In genomic region chr5:96768708-96769251, GRCh38 we compare ENCODE assay signal across 21 cellular contexts. TPM values are rescaled to one million over a fixed set of nuclear protein-coding genes. Genes with fewer than 3 reads are reported as not detected.
DNase-seq lines count a peak whose midpoint lies in the region; ATAC-seq and TF ChIP-seq lines count a peak whose summit lies in the region.
"Had no signal": no experiment of that assay in that cellular context is flagged by ENCODE, and none has a peak within 500 bp of the region (broad histone marks: within the 10 kb centered on the region; RNA-seq: fewer than 3 reads in every experiment).

No MANE protein-coding gene starts in this region.

- no CpG with 5 or more reads among the region's 4 CpGs for WGBS in H9 (ENCODE audit: extremely low coverage, insufficient read length, low lambda C conversion rate)

- H3K4me1 Mint-ChIP-seq in T-helper 1 cell treated with Interleukin-12 subunit alpha and Interleukin-12 subunit beta and Interleukin-4 antibody, amounts not matched to agents 30 μg/mL and 1 μg/mL, for 36 hours (ENCODE audit: low read depth), result peaks cover 21% of the 10 kb centered on the region
- H3K4me1 Mint-ChIP-seq in H9 (peaks cover 4 to 8% of the 10 kb centered on the region in 2 experiments; a peak in 3 of 4 replicates), natural killer cell (peaks cover 11 to 19% of the 10 kb centered on the region in 2 donors)
- peaks cover 20% of the 10 kb centered on the region for H3K4me1 Mint-ChIP-seq in activated naive CD8-positive, alpha-beta T cell treated with anti-CD3 and anti-CD28 coated beads for 36 hours

- intact Hi-C loops in natural killer cell (cut with micrococcal nuclease), result no loop called here

- H3K4ac ChIP-seq in H9 (ENCODE audit: low read depth, low read length), result no peak overlapping the region

- H4K91ac ChIP-seq in H9 (ENCODE audit: insufficient read length, low read depth, low read length), result no peak overlapping the region

- no peaks in the 10 kb centered on the region for H3K27me3 ChIP-seq in H9 (ENCODE audit: insufficient read depth, low read length)
- H3K27me3 ChIP-seq: gastroesophageal sphincter, MG63, stomach, tibial nerve had no signal

- H3K27ac ChIP-seq in H9 (ENCODE audit: insufficient read length, low read depth, low read length), result no peak overlapping the region
- H3K27ac ChIP-seq: 22Rv1, gastroesophageal sphincter, stomach, tibial nerve had no signal

- no peak overlapping the region for H2BK5ac ChIP-seq in H9 (ENCODE audit: insufficient read length, low read length)

- in situ Hi-C loops in G401 (cut with HindIII; ENCODE audit: low sequenced_read_pairs), result no loop called here

- no peak overlapping the region for H2BK20ac ChIP-seq in H9 (ENCODE audit: low read depth, low read length, poor library complexity, severe bottlenecking)

- no peak overlapping the region for H3K56ac ChIP-seq in H9 (ENCODE audit: insufficient read length, low read depth, low read length)

- H4K20me1 ChIP-seq in H9 (ENCODE audit: control insufficient read depth, insufficient read depth, insufficient read length), result no peaks in the 10 kb centered on the region

- H3K9me3 ChIP-seq in H9 (ENCODE audit: control insufficient read depth, low read depth, low read length), result no peaks in the 10 kb centered on the region
- H3K9me3 ChIP-seq: gastroesophageal sphincter, MG63, stomach, tibial nerve had no signal

- H3K9me3 Mint-ChIP-seq in T-helper 1 cell treated with Interleukin-12 subunit alpha and Interleukin-12 subunit beta and Interleukin-4 antibody, amounts not matched to agents 30 μg/mL and 1 μg/mL, for 36 hours, result no peaks in the 10 kb centered on the region
- H3K9me3 Mint-ChIP-seq in H9 (no peaks in the 10 kb centered on the region), natural killer cell (no peaks in the 10 kb centered on the region)
- H3K9me3 Mint-ChIP-seq in activated naive CD8-positive, alpha-beta T cell treated with anti-CD3 and anti-CD28 coated beads for 36 hours, result no peaks in the 10 kb centered on the region

- no peak overlapping the region for H3T11ph ChIP-seq in H9 (ENCODE audit: low read length)

- H3K4me1 ChIP-seq in H9 (ENCODE audit: insufficient read depth, low read length), result peaks cover 3% of the 10 kb centered on the region; the same call in 1 of the 2 replicates
- H3K4me1 ChIP-seq: tibial nerve had no signal

- H3K27ac Mint-ChIP-seq in T-helper 1 cell treated with Interleukin-12 subunit alpha and Interleukin-12 subunit beta and Interleukin-4 antibody, amounts not matched to agents 30 μg/mL and 1 μg/mL, for 36 hours, result peak overlapping the region; percentile 1
- H3K27ac Mint-ChIP-seq in H9, result peak overlapping the region in 2 of 3 experiments; percentile 9 to 25; a peak in 2 of 7 replicates
- H3K27ac Mint-ChIP-seq in activated naive CD8-positive, alpha-beta T cell treated with anti-CD3 and anti-CD28 coated beads for 36 hours, result peak overlapping the region; percentile 12
- H3K27ac Mint-ChIP-seq in natural killer cell, result peak overlapping the region; percentile 57 to 82

- H4K5ac ChIP-seq in H9 (ENCODE audit: insufficient read length, low read depth, low read length), result no peak overlapping the region

- no peak for ATAC-seq in natural killer cell
- ATAC-seq: activated CD4-positive, CD25-positive, alpha-beta regulatory T cell treated with anti-CD3 and anti-CD28 coated beads, Interleukin-2, amount 50 U/mL, for 24 hours; gastroesophageal sphincter; K562; left ventricle myocardium superior; sciatic nerve; SK-N-SH treated with all-trans-retinoic acid at 6 μM for 48 hours had no signal

- H4K8ac ChIP-seq in H9 (replicated peaks; ENCODE audit: insufficient read length, low read depth, low read length), result no peak overlapping the region

- no peaks in the 10 kb centered on the region for H3K79me2 ChIP-seq in H9 (ENCODE audit: insufficient read depth, low read length)

- no peak overlapping the region for H3K18ac ChIP-seq in H9 (ENCODE audit: insufficient read length, low read depth, low read length)

- TF ChIP-seq CTCF in H9 (conservative IDR thresholded peaks at IDR 0.05) (no peak), natural killer cell (IDR thresholded peaks at IDR 0.05) (no peak)

- H2BK120ac ChIP-seq in H9 (ENCODE audit: low read depth, low read length, poor library complexity, severe bottlenecking), result no peak overlapping the region

- no peak overlapping the region for H2BK15ac ChIP-seq in H9 (ENCODE audit: low read depth, low read length)

- H3K9ac ChIP-seq in H9 (ENCODE audit: extremely low read depth, insufficient read length, low read length), result no peak overlapping the region

- H2AFZ ChIP-seq in H9 (ENCODE audit: low read length), result no peak overlapping the region

- H3K23ac ChIP-seq in H9 (ENCODE audit: insufficient read length, low read depth, low read length), result no peak overlapping the region

- peaks cover 51% of the 10 kb centered on the region for H3K36me3 Mint-ChIP-seq in T-helper 1 cell treated with Interleukin-12 subunit alpha and Interleukin-12 subunit beta and Interleukin-4 antibody, amounts not matched to agents 30 μg/mL and 1 μg/mL, for 36 hours (ENCODE audit: low read depth)
- peaks cover 0 to 16% (median 15%) of the 10 kb centered on the region in 3 experiments; a peak in 5 of 7 replicates for H3K36me3 Mint-ChIP-seq in H9 (ENCODE audit: insufficient read depth in 1 of 3, low read depth in 3 of 3)
- H3K36me3 Mint-ChIP-seq in activated naive CD8-positive, alpha-beta T cell treated with anti-CD3 and anti-CD28 coated beads for 36 hours, result peaks cover 35% of the 10 kb centered on the region
- H3K36me3 Mint-ChIP-seq in natural killer cell, result peaks cover 45% of the 10 kb centered on the region

- H3K23me2 ChIP-seq in H9 (ENCODE audit: insufficient read length, low read depth, low read length, poor library complexity, severe bottlenecking), result no peaks in the 10 kb centered on the region

- no peak overlapping the region for H3K14ac ChIP-seq in H9 (ENCODE audit: insufficient read depth, low read length)

- H2BK12ac ChIP-seq in H9 (ENCODE audit: insufficient read length, low read depth, low read length), result no peak overlapping the region

- H3K79me1 ChIP-seq in H9 (ENCODE audit: insufficient read depth, low read depth, low read length, poor library complexity, severe bottlenecking), result no peaks in the 10 kb centered on the region

- DNase-seq in T-helper 1 cell (no peak), H9 (no peak), natural killer cell (no peak), dedifferentiated amniotic fluid mesenchymal stem cell (ENCODE audit: extremely low spot score) (no peak), NCI-H524 (lab: John Stamatoyannopoulos, UW) (no peak), G401 (ENCODE audit: low spot score) (no peak)
- no peak for DNase-seq in activated naive CD8-positive, alpha-beta T cell treated with anti-CD3 and anti-CD28 coated beads for 36 hours
- DNase-seq: COR-L47, DMS79, islet precursor cell, left ventricle myocardium superior, MG63, stomach had no signal

- H2AK5ac ChIP-seq in H9 (ENCODE audit: insufficient read length, low read length), result no peak overlapping the region

- H3K4me2 ChIP-seq in H9 (ENCODE audit: insufficient read depth, insufficient read length, low read length), result no peak overlapping the region

- no peaks in the 10 kb centered on the region for H3K27me3 Mint-ChIP-seq in T-helper 1 cell treated with Interleukin-12 subunit alpha and Interleukin-12 subunit beta and Interleukin-4 antibody, amounts not matched to agents 30 μg/mL and 1 μg/mL, for 36 hours (ENCODE audit: low read depth)
- H3K27me3 Mint-ChIP-seq in H9 (ENCODE audit: low read depth) (no peaks in the 10 kb centered on the region), natural killer cell (ENCODE audit: low read depth in 2 of 2) (no peaks in the 10 kb centered on the region)
- H3K27me3 Mint-ChIP-seq in activated naive CD8-positive, alpha-beta T cell treated with anti-CD3 and anti-CD28 coated beads for 36 hours, result no peaks in the 10 kb centered on the region

- no peak overlapping the region for H3K4me3 Mint-ChIP-seq in T-helper 1 cell treated with Interleukin-12 subunit alpha and Interleukin-12 subunit beta and Interleukin-4 antibody, amounts not matched to agents 30 μg/mL and 1 μg/mL, for 36 hours
- H3K4me3 Mint-ChIP-seq in H9, result no peak overlapping the region
- H3K4me3 Mint-ChIP-seq in activated naive CD8-positive, alpha-beta T cell treated with anti-CD3 and anti-CD28 coated beads for 36 hours, result no peak overlapping the region
- H3K4me3 Mint-ChIP-seq in natural killer cell, result no peak overlapping the region

RNA-seq across cellular contexts. Expression of gene ERAP1, which starts 39.0 kb away (rescaled TPM):
- total RNA-seq in H9 (2021), result 14.5 and 15.9 TPM in 2 replicates
- 100 to 1,000 TPM in 1 of 2 experiments, 10 to 100 TPM in 1; 92.1 to 101 TPM for total RNA-seq in activated naive CD8-positive, alpha-beta T cell treated with anti-CD3 and anti-CD28 coated beads for 36 hours
- 100 to 1,000 TPM; 109 to 158 (median 112) TPM for total RNA-seq in natural killer cell
- 11.5 and 16.1 TPM in 2 replicates for total RNA-seq in G401 (2014; rRNA removed; shearing (Covaris generic))

Comparison
In these comparisons a context has a peak if more than half of its experiments do, and no peak if none do; other contexts are left out.
1. H3K27ac Mint-ChIP-seq: peak in every context shown above with its lines; median percentile 70 in natural killer cell; 17 in H9; 12 in activated naive CD8-positive, alpha-beta T cell treated with anti-CD3 and anti-CD28 coated beads for 36 hours; 1 in T-helper 1 cell treated with Interleukin-12 subunit alpha and Interleukin-12 subunit beta and Interleukin-4 antibody, amounts not matched to agents 30 μg/mL and 1 μg/mL, for 36 hours.